In genomic region chr12:14773685-14774073, GRCh38 we compare ENCODE assay signal across 9 cellular contexts. TPM values are rescaled to one million over a fixed set of nuclear protein-coding genes. Genes with fewer than 3 reads are reported as not detected.
A peak's percentile ranks its signal among the peaks of the same experiment; 100 is the strongest.
DNase-seq lines count a peak whose midpoint lies in the region; ATAC-seq, FAIRE-seq and TF ChIP-seq lines count a peak whose summit lies in the region.
"Had no signal": no experiment of that assay in that cellular context is flagged by ENCODE, and none has a peak within 500 bp of the region (broad histone marks: within the 10 kb centered on the region; RNA-seq: fewer than 3 reads in every experiment).

No MANE protein-coding gene starts in this region.

- H3K27me3 ChIP-seq in BJ (ENCODE audit: control insufficient read depth, insufficient read depth, low read length) (no peaks in the 10 kb centered on the region), GM12878 (replicated peaks in 1 of 2; ENCODE audit: control insufficient read depth in 2 of 2, insufficient read depth in 2 of 2, low read length in 1 of 2) (no peaks in the 10 kb centered on the region), mesenchymal stem cell (ENCODE audit: control insufficient read depth in 1 of 2, insufficient read depth in 1 of 2, low read length in 2 of 2) (no peaks in the 10 kb centered on the region), upper lobe of left lung (no peaks in the 10 kb centered on the region)

- peak overlapping the region; percentile 67 for H3K4me3 ChIP-seq in BJ (ENCODE audit: low read depth, low read length)
- H3K4me3 ChIP-seq in GM12878 = peak overlapping the region; percentile 65
- H3K4me3 ChIP-seq in mesenchymal stem cell (ENCODE audit: insufficient read depth in 1 of 2, low read depth in 1 of 2, low read length in 2 of 2) = peak overlapping the region in 1 of 2 experiments; percentile 95
- H3K4me3 ChIP-seq in upper lobe of left lung = peak overlapping the region; percentile 1 to 84 (median 70)

- H3K4ac ChIP-seq in mesenchymal stem cell (ENCODE audit: low read depth in 1 of 2, low read length in 2 of 2) = peak overlapping the region in 1 of 2 experiments; percentile 0

- H2AFZ ChIP-seq in GM12878 (ENCODE audit: control insufficient read depth, low read depth, low read length) (peak overlapping the region; percentile 89), mesenchymal stem cell (ENCODE audit: low read depth, low read length) (no peak overlapping the region)

- H3K36me3 ChIP-seq in BJ (ENCODE audit: control insufficient read depth, insufficient read depth, low read length) (no peaks in the 10 kb centered on the region), GM12878 (ENCODE audit: control insufficient read depth in 2 of 2, insufficient read depth in 2 of 2, low read length in 1 of 2) (no peaks in the 10 kb centered on the region), mesenchymal stem cell (ENCODE audit: control insufficient read depth in 1 of 2, insufficient read depth in 2 of 2, low read depth in 1 of 2, low read length in 2 of 2) (no peaks in the 10 kb centered on the region), upper lobe of left lung (no peaks in the 10 kb centered on the region)

- TF ChIP-seq POLR2A in GM12878 (IDR thresholded peaks at IDR 0.05; ENCODE audit: low read depth, low read length) = no peak
- TF ChIP-seq POLR2A in upper lobe of left lung (IDR thresholded peaks at IDR 0.05) = no peak

- H3K9me3 ChIP-seq in GM12878 (replicated peaks; ENCODE audit: control insufficient read depth, insufficient read depth, low read length) (no peaks in the 10 kb centered on the region), mesenchymal stem cell (ENCODE audit: control insufficient read depth, low read length) (no peaks in the 10 kb centered on the region), upper lobe of left lung (no peaks in the 10 kb centered on the region)

- no peak overlapping the region for H2BK120ac ChIP-seq in mesenchymal stem cell (ENCODE audit: low read depth, low read length)

- SMC1A ChIA-PET in GM12878 (lab: Charles Lee; ENCODE audit: uncharacterized antibody, unreplicated experiment) = interaction anchor here (0.7 to 3.2 kb wide), 7 partner anchors 10 to 222 kb away, joined by 3 to 9 read pairs (median 4); partner anchors contain the start of genes ARHGDIB, C12orf60 and WBP11

- peak overlapping the region; percentile 80 for H4K8ac ChIP-seq in mesenchymal stem cell (ENCODE audit: low read length)

- peaks cover 4% of the 10 kb centered on the region for H3K79me1 ChIP-seq in mesenchymal stem cell (replicated peaks; ENCODE audit: low read length, poor library complexity, severe bottlenecking)

- DNase-seq in BJ (ENCODE audit: low read depth) (no peak), GM12878 (ENCODE audit: low read depth, low spot score) (peak; percentile 48), mesenchymal stem cell (no peak), upper lobe of left lung (peak; percentile 17 to 44), DMS 273 (lab: John Stamatoyannopoulos, UW; ENCODE audit: unreplicated experiment) (no peak), globus pallidus (ENCODE audit: low spot score) (no peak)

- H3K27ac ChIP-seq in GM12878 (ENCODE audit: control insufficient read depth, insufficient read depth) (peak overlapping the region; percentile 84), mesenchymal stem cell (ENCODE audit: low read length, poor library complexity, severe bottlenecking) (no peak overlapping the region), upper lobe of left lung (peak overlapping the region; percentile 93 to 98 (median 96))

- H3K14ac ChIP-seq in mesenchymal stem cell (ENCODE audit: low read length in 2 of 2) = no peak overlapping the region

- no peak for TF ChIP-seq CTCF in BJ (IDR thresholded peaks at IDR 0.05; ENCODE audit: insufficient read depth, low read depth, low read length)
- TF ChIP-seq CTCF in GM12878 (IDR thresholded peaks at IDR 0.05 in 2 of 3, conservative IDR thresholded peaks at IDR 0.05 in 1 of 3; ENCODE audit: control insufficient read depth in 2 of 3, extremely low read depth in 1 of 3, insufficient read depth in 1 of 3, low read depth in 3 of 3, low read length in 3 of 3) = no peak
- no peak for TF ChIP-seq CTCF in upper lobe of left lung (IDR thresholded peaks at IDR 0.05)

- no peaks in the 10 kb centered on the region for H4K20me1 ChIP-seq in GM12878 (ENCODE audit: control insufficient read depth, insufficient read depth)

- BruUV-seq in GM12878 (replicated peaks; lab: Mats Ljungman, UMichigan) = no TSS peak

- H2BK12ac ChIP-seq in mesenchymal stem cell (ENCODE audit: low read length in 2 of 2) = no peak overlapping the region

- peak overlapping the region; percentile 1 for H2BK15ac ChIP-seq in mesenchymal stem cell (ENCODE audit: low read depth, poor library complexity, severe bottlenecking)

- in situ Hi-C loops in GM12878 (cut with MboI) = loop anchor here (10.0 to 25.0 kb wide), 2 partner anchors 181 to 1864 kb away; no protein-coding TSS in a partner anchor

- H2AK5ac ChIP-seq in mesenchymal stem cell (ENCODE audit: low read length, severe bottlenecking) = no peak overlapping the region

- RAD21 ChIA-PET in GM12878 (lab: Charles Lee; ENCODE audit: unreplicated experiment) = interaction anchor here (1.0 to 9.5 kb wide), 4 partner anchors 29 to 536 kb away, joined by 3 to 89 read pairs (median 7); partner anchors contain the start of genes C12orf60 and WBP11

- H3K23ac ChIP-seq in mesenchymal stem cell (ENCODE audit: low read length in 2 of 2) = no peak overlapping the region

- peaks cover 40% of the 10 kb centered on the region for H3K79me2 ChIP-seq in GM12878 (ENCODE audit: control insufficient read depth, insufficient read depth, low read length)

- peak overlapping the region in 1 of 2 experiments; percentile 52 for H3K18ac ChIP-seq in mesenchymal stem cell (ENCODE audit: low read depth in 1 of 2, low read length in 2 of 2)

- POLR2A ChIA-PET in BJ (lab: Charles Lee) (interaction anchor here (0.6 to 0.7 kb wide), 2 partner anchors 29 to 783 kb away, joined by 3 to 9 read pairs; no protein-coding TSS in a partner anchor), GM12878 (lab: Charles Lee) (interaction anchor here (0.6 to 4.3 kb wide), 8 partner anchors 9 to 184 kb away, joined by 3 to 24 read pairs (median 4); partner anchors contain the start of genes C12orf60 and WBP11)

- peak; percentile 14 for ATAC-seq in GM19328 (IDR thresholded peaks at IDR 0.05; ENCODE audit: unreplicated experiment)
- peak; percentile 9 for ATAC-seq in HG03432 (IDR thresholded peaks at IDR 0.05; ENCODE audit: unreplicated experiment)
- peak; percentile 2; the same call in 2 of the 3 replicates for ATAC-seq in GM12878
- ATAC-seq in upper lobe of left lung (ENCODE audit: low FRiP score in 2 of 2) = no peak

- no peak for FAIRE-seq in GM12878 (lab: Jason Lieb, UNC)

- no peak overlapping the region for H2BK5ac ChIP-seq in mesenchymal stem cell (ENCODE audit: low read depth, low read length, poor library complexity, severe bottlenecking)

- intact Hi-C loops in GM12878 (cut with micrococcal nuclease; ENCODE audit: unreplicated experiment) = loop anchor here (2.0 to 5.0 kb wide), 6 partner anchors 29 to 1109 kb away; partner anchors contain the start of genes ATF7IP, C12orf60, STRAP and WBP11

- no peak overlapping the region for H4K91ac ChIP-seq in mesenchymal stem cell (ENCODE audit: low read length)

- 1% methylated on average over 16 of the region's 16 CpGs for WGBS in GM12878 (ENCODE audit: insufficient coverage, insufficient replicate concordance, low lambda C conversion rate, missing lambda C conversion rate)
- WGBS in mesenchymal stem cell = 74% methylated on average over 16 of the region's 16 CpGs
- 20 to 24% methylated on average over 6 to 16 of the region's 16 CpGs for WGBS in upper lobe of left lung, 2 donors

- CTCF ChIA-PET in BJ (lab: Yijun Ruan, JAX) (interaction anchor here (1.8 kb wide), 1 partner anchor 448 kb away, joined by 4 read pairs; the partner anchor contains the start of gene RERG), GM12878 (lab: Yijun Ruan, JAX) (interaction anchor here (0.8 to 2.9 kb wide), 6 partner anchors 9 to 221 kb away, joined by 3 to 18 read pairs (median 3); no protein-coding TSS in a partner anchor)

- no peak for TF ChIP-seq EP300 in GM12878 (IDR thresholded peaks at IDR 0.05; ENCODE audit: borderline replicate concordance in 1 of 2, control insufficient read depth in 1 of 2, low read depth in 2 of 2, low read length in 2 of 2)
- no peak for TF ChIP-seq EP300 in upper lobe of left lung (IDR thresholded peaks at IDR 0.05)

- H3K4me2 ChIP-seq in GM12878 (ENCODE audit: control insufficient read depth, insufficient read depth) (peak overlapping the region; percentile 95), mesenchymal stem cell (ENCODE audit: low read length, poor library complexity, severe bottlenecking) (no peak overlapping the region)

- H3K9ac ChIP-seq in GM12878 (ENCODE audit: control insufficient read depth, insufficient read depth, low read length) = peak overlapping the region; percentile 87
- H3K9ac ChIP-seq in mesenchymal stem cell (ENCODE audit: low read length) = peak overlapping the region; percentile 95

- H3K4me1 ChIP-seq in GM12878 (ENCODE audit: control insufficient read depth, insufficient read depth, low read length) (peaks cover 5% of the 10 kb centered on the region), mesenchymal stem cell (ENCODE audit: control insufficient read depth, insufficient read depth, low read depth, low read length) (peaks cover 6% of the 10 kb centered on the region), upper lobe of left lung (peaks cover 0 to 34% (median 19%) of the 10 kb centered on the region in 4 donors)

- TF ChIP-seq RAD21 in GM12878 (IDR thresholded peaks at IDR 0.05; ENCODE audit: insufficient read depth, low read depth, low read length) = no peak

RNA-seq across cellular contexts. Expression of gene WBP11, which starts 29.6 kb away (rescaled TPM):
- 12.3 and 12.8 TPM in 2 replicates for polyA plus RNA-seq in BJ (2011; rRNA removed)
- 4.4 and 8.5 TPM in 2 replicates for polyA minus RNA-seq in BJ (2011; rRNA and poly(A)+ RNA removed)
- 42.4 and 49.4 TPM in 2 replicates for total RNA-seq in GM12878 (2013; cell fraction: nucleolus; rRNA removed)
- 10.0 and 11.5 TPM in 2 replicates for total RNA-seq in GM12878 (2014; rRNA removed)
- 34.3 and 39.4 TPM in 2 replicates for total RNA-seq in GM12878 (2014; rRNA removed; fragmentation: Illumina TruSeq; extraction: Trizol)
- 76.5 and 77.6 TPM in 2 replicates for total RNA-seq in GM12878 (2021)
- polyA plus RNA-seq in GM12878 (2011; ENCODE audit: low read depth) = 24.9 TPM
- polyA plus RNA-seq in GM12878 (2011; rRNA removed) = 10.6 and 15.9 TPM in 2 replicates
- polyA plus RNA-seq in GM12878 (2011; cell fraction: cytosol; rRNA removed) = 8.4 and 13.0 TPM in 2 replicates
- 18.8 and 19.3 TPM in 2 replicates for polyA plus RNA-seq in GM12878 (2011; cell fraction: nucleus; rRNA removed)
- polyA plus RNA-seq in GM12878 (2012) = 39.9 and 56.2 TPM in 2 replicates
- polyA plus RNA-seq in GM12878 (2014; fragmentation: Illumina TruSeq; extraction: Trizol) = 60.3 and 80.9 TPM in 2 replicates
- polyA plus RNA-seq in GM12878 (2014; fragmentation: Nextera tagmentation; extraction: Ambion mirVana) = 10 to 100 TPM; 17.5 to 18.9 TPM
- 13.4 and 18.0 TPM in 2 replicates for polyA plus RNA-seq in GM12878 (2014; rRNA removed)
- 100 to 1,000 TPM; 102 to 107 TPM for polyA plus RNA-seq in GM12878 (2016; fragmentation: Nextera tagmentation; extraction: Ambion mirVana)
- polyA minus RNA-seq in GM12878 (2011; rRNA and poly(A)+ RNA removed) = 11.1 and 16.1 TPM in 2 replicates
- polyA minus RNA-seq in GM12878 (2011; cell fraction: cytosol; rRNA and poly(A)+ RNA removed) = 11.9 and 16.8 TPM in 2 replicates
- 25.1 and 40.5 TPM in 2 replicates for polyA minus RNA-seq in GM12878 (2011; cell fraction: nucleus; rRNA and poly(A)+ RNA removed)
- polyA plus RNA-seq in mesenchymal stem cell (2013, experiment 1 of 2) = 58.2 TPM
- 50.6 TPM for polyA plus RNA-seq in mesenchymal stem cell (2013, experiment 2 of 2)
- total RNA-seq in upper lobe of left lung = 10 to 100 TPM; 18.2 to 45.0 (median 25.3) TPM

RNA-seq across cellular contexts. Expression of gene C12orf60, which starts 29.8 kb away (rescaled TPM):
- 0.71 and 1.3 TPM in 2 replicates for polyA plus RNA-seq in BJ (2011; rRNA removed)
- polyA minus RNA-seq in BJ (2011; rRNA and poly(A)+ RNA removed) = 0.62 TPM in 1 of 2 replicates, not detected in the other
- 1.9 and 2.7 TPM in 2 replicates for total RNA-seq in GM12878 (2013; cell fraction: nucleolus; rRNA removed)
- total RNA-seq in GM12878 (2014; rRNA removed) = 2.0 and 2.7 TPM in 2 replicates
- 2.9 and 3.1 TPM in 2 replicates for total RNA-seq in GM12878 (2014; rRNA removed; fragmentation: Illumina TruSeq; extraction: Trizol)
- 1.8 TPM in 2 replicates for total RNA-seq in GM12878 (2021)
- 0.51 TPM for polyA plus RNA-seq in GM12878 (2011; ENCODE audit: low read depth)
- 2.3 and 4.5 TPM in 2 replicates for polyA plus RNA-seq in GM12878 (2011; rRNA removed)
- 0.97 and 0.99 TPM in 2 replicates for polyA plus RNA-seq in GM12878 (2011; cell fraction: cytosol; rRNA removed)
- 0.51 and 0.87 TPM in 2 replicates for polyA plus RNA-seq in GM12878 (2011; cell fraction: nucleus; rRNA removed)
- polyA plus RNA-seq in GM12878 (2012) = 0.89 and 1.4 TPM in 2 replicates
- 3.1 and 3.5 TPM in 2 replicates for polyA plus RNA-seq in GM12878 (2014; fragmentation: Illumina TruSeq; extraction: Trizol)
- polyA plus RNA-seq in GM12878 (2014; fragmentation: Nextera tagmentation; extraction: Ambion mirVana) = 1 to 10 TPM; 5.7 to 7.2 TPM
- 1.9 and 2.6 TPM in 2 replicates for polyA plus RNA-seq in GM12878 (2014; rRNA removed)
- 1 to 10 TPM; 3.7 to 4.6 TPM for polyA plus RNA-seq in GM12878 (2016; fragmentation: Nextera tagmentation; extraction: Ambion mirVana)
- 0.31 and 0.51 TPM in 2 replicates for polyA minus RNA-seq in GM12878 (2011; rRNA and poly(A)+ RNA removed)
- polyA minus RNA-seq in GM12878 (2011; cell fraction: cytosol; rRNA and poly(A)+ RNA removed) = not detected in 2 replicates
- polyA minus RNA-seq in GM12878 (2011; cell fraction: nucleus; rRNA and poly(A)+ RNA removed) = 0.36 and 0.57 TPM in 2 replicates
- polyA plus RNA-seq in mesenchymal stem cell (2013, experiment 1 of 2) = 1.8 TPM
- 1.4 TPM for polyA plus RNA-seq in mesenchymal stem cell (2013, experiment 2 of 2)
- 1 to 10 TPM in 2 of 6 donors, under 1 TPM in 3, not detected in 1; 0.33 to 3.4 (median 0.94) TPM for total RNA-seq in upper lobe of left lung

RNA-seq across cellular contexts. Expression of gene SMCO3, which starts 40.3 kb away (rescaled TPM):
- polyA plus RNA-seq in BJ (2011; rRNA removed) = 0.45 and 1.2 TPM in 2 replicates
- 0.15 and 0.52 TPM in 2 replicates for polyA minus RNA-seq in BJ (2011; rRNA and poly(A)+ RNA removed)
- not detected in 2 replicates for total RNA-seq in GM12878 (2013; cell fraction: nucleolus; rRNA removed)
- total RNA-seq in GM12878 (2014; rRNA removed) = not detected in 2 replicates
- total RNA-seq in GM12878 (2014; rRNA removed; fragmentation: Illumina TruSeq; extraction: Trizol) = not detected in 2 replicates
- total RNA-seq in GM12878 (2021) = not detected in 2 replicates
- polyA plus RNA-seq in GM12878 (2011; ENCODE audit: low read depth) = not detected
- not detected in 2 replicates for polyA plus RNA-seq in GM12878 (2011; rRNA removed)
- not detected in 2 replicates for polyA plus RNA-seq in GM12878 (2011; cell fraction: cytosol; rRNA removed)
- polyA plus RNA-seq in GM12878 (2011; cell fraction: nucleus; rRNA removed) = not detected in 2 replicates
- 0.13 TPM in 1 of 2 replicates, not detected in the other for polyA plus RNA-seq in GM12878 (2012)
- polyA plus RNA-seq in GM12878 (2014; fragmentation: Illumina TruSeq; extraction: Trizol) = not detected in 2 replicates
- polyA plus RNA-seq in GM12878 (2014; fragmentation: Nextera tagmentation; extraction: Ambion mirVana) = under 1 TPM; 0.10 to 0.11 TPM
- polyA plus RNA-seq in GM12878 (2014; rRNA removed) = not detected in 2 replicates
- polyA plus RNA-seq in GM12878 (2016; fragmentation: Nextera tagmentation; extraction: Ambion mirVana) = under 1 TPM; 0.05 to 0.35 TPM
- not detected in 2 replicates for polyA minus RNA-seq in GM12878 (2011; rRNA and poly(A)+ RNA removed)
- polyA minus RNA-seq in GM12878 (2011; cell fraction: cytosol; rRNA and poly(A)+ RNA removed) = not detected in 2 replicates
- not detected in 2 replicates for polyA minus RNA-seq in GM12878 (2011; cell fraction: nucleus; rRNA and poly(A)+ RNA removed)
- polyA plus RNA-seq in mesenchymal stem cell (2013, experiment 1 of 2) = 0.26 TPM
- 0.19 TPM for polyA plus RNA-seq in mesenchymal stem cell (2013, experiment 2 of 2)
- total RNA-seq in upper lobe of left lung = 1 to 10 TPM in 4 of 6 donors, under 1 TPM in 2; 0.33 to 3.1 (median 1.1) TPM
- total RNA-seq: myocyte had no signal

Comparison
In these comparisons a context has a peak if more than half of its experiments do, and no peak if none do; other contexts are left out.
1. DNase-seq: peak in GM12878 (single experiment) and upper lobe of left lung (2 of 2); none in BJ (single experiment), mesenchymal stem cell (single experiment), DMS 273 (single experiment) and globus pallidus (single experiment).
2. ATAC-seq: peak in GM19328 (single experiment), HG03432 (single experiment) and GM12878 (single experiment); none in upper lobe of left lung (0 of 2).